Comparison of ENCODE assay signal across 1 cellular context in the genomic region with DNA sequence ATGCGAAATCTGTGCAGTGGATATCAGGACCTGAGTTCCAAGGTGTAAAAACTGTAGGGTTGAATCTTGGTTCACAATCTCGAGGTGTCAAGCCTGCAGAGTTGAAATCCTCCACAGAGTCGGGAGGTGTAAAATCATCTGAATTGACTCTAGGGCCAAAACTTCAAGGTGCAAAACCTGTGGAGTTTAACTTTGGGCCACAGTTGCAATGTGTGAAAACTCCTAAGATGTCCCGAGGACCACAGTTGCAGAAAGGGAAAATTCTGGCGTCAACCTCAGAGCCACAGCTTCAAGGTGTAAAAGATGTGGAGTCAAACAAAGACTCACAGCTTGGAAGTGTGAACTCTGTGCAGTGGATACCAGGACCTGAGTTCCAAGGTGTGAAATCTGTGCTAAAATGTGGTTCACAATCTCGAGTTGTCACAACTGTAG.
TF ChIP-seq lines count a peak whose summit lies in the region.

No MANE protein-coding gene starts in this region.

TF ChIP-seq in HEK293T, 16 proteins besides CTCF, POLR2A, EP300 and RAD21:
- TF ChIP-seq L3MBTL2 (conservative IDR thresholded peaks at IDR 0.05) (no peak), LEF1 (IDR thresholded peaks at IDR 0.05; ENCODE audit: borderline replicate concordance) (no peak), NFRKB (IDR thresholded peaks at IDR 0.05) (no peak), SUZ12 (IDR thresholded peaks at IDR 0.05) (no peak), ELF4 (IDR thresholded peaks at IDR 0.05) (no peak), FOXK2 (IDR thresholded peaks at IDR 0.05) (no peak), FOXA1 (IDR thresholded peaks at IDR 0.05) (no peak), FOXM1 (IDR thresholded peaks at IDR 0.05; ENCODE audit: borderline replicate concordance) (no peak), SP1 (IDR thresholded peaks at IDR 0.05) (no peak), HDGF (IDR thresholded peaks at IDR 0.05; ENCODE audit: borderline replicate concordance) (no peak), ARNT (IDR thresholded peaks at IDR 0.05) (no peak), ZNF384 (IDR thresholded peaks at IDR 0.05) (no peak)
